ENCODE assay signal across 1 cellular context in genomic region chr14:97388408-97388807, GRCh38.
TF ChIP-seq lines count a peak whose summit lies in the region.

No MANE protein-coding gene starts in this region.

TF ChIP-seq in H1, 55 proteins besides CTCF, POLR2A, EP300 and RAD21 (continued from another document):
- TF ChIP-seq CHD7 (IDR thresholded peaks at IDR 0.05; ENCODE audit: insufficient replicate concordance, low read length) (no peak), MAX (IDR thresholded peaks at IDR 0.05) (no peak), SIX5 (IDR thresholded peaks at IDR 0.05; ENCODE audit: low read depth, low read length) (no peak), E2F6 (IDR thresholded peaks at IDR 0.05) (no peak), HDAC2 (IDR thresholded peaks at IDR 0.05; ENCODE audit: borderline replicate concordance in 1 of 2, low read depth in 2 of 2, low read length in 2 of 2) (no peak), TCF12 (IDR thresholded peaks at IDR 0.05; ENCODE audit: low read depth, low read length) (no peak), PHF8 (conservative IDR thresholded peaks at IDR 0.05; ENCODE audit: low read depth, low read length) (no peak), CHD1 (IDR thresholded peaks at IDR 0.05; ENCODE audit: low read depth, low read length) (no peak), ATF2 (IDR thresholded peaks at IDR 0.05; ENCODE audit: low read length) (no peak), JUN (IDR thresholded peaks at IDR 0.05; ENCODE audit: low read depth, low read length) (no peak), CTBP2 (IDR thresholded peaks at IDR 0.05; ENCODE audit: borderline replicate concordance, insufficient read depth, insufficient read length, low read length) (no peak)
